Comparison of ENCODE assay signal across 13 cellular contexts in genomic region chr1:87113313-87113712, GRCh38.
DNase-seq lines count a peak whose midpoint lies in the region; ATAC-seq and TF ChIP-seq lines count a peak whose summit lies in the region.
"Had no signal": no experiment of that assay in that cellular context is flagged by ENCODE, and none has a peak within 500 bp of the region (broad histone marks: within the 10 kb centered on the region; RNA-seq: fewer than 3 reads in every experiment).

No MANE protein-coding gene starts in this region.

- no peak for ATAC-seq in GM19395 (IDR thresholded peaks at IDR 0.05; ENCODE audit: unreplicated experiment)
- ATAC-seq: naive thymus-derived CD8-positive, alpha-beta T cell had no signal

- no peaks in the 10 kb centered on the region for H3K27me3 ChIP-seq in MG63

- no peaks in the 10 kb centered on the region for H3K36me3 ChIP-seq in MG63

- DNase-seq in AG09309 (ENCODE audit: low read depth) (peak; percentile 94), MG63 (peak; percentile 90), fibroblast of villous mesenchyme (ENCODE audit: low read depth) (peak; percentile 95), renal cortical epithelial cell (ENCODE audit: low read depth) (peak; percentile 37), NCI-H2081 treated with DMSO at 0.1 percent for 48 hours (lab: John Stamatoyannopoulos, UW) (no peak), amygdala (lab: John Stamatoyannopoulos, UW) (no peak), NCI-H774 (lab: John Stamatoyannopoulos, UW) (no peak)
- DNase-seq: activated CD8-positive, alpha-beta memory T cell treated with anti-CD3 and anti-CD28 coated beads for 24 hours; activated naive CD4-positive, alpha-beta T cell treated with anti-CD3 and anti-CD28 coated beads, Interleukin-2, amount 10 ng/mL, durations not matched to agents 7 days and 5 days; naive thymus-derived CD8-positive, alpha-beta T cell; NCI-H1048 had no signal

- no peak for TF ChIP-seq CTCF in AG09309 (IDR thresholded peaks at IDR 0.05; ENCODE audit: control insufficient read depth, insufficient read depth, low read depth, low read length, missing control alignments)
- no peak for TF ChIP-seq CTCF in fibroblast of villous mesenchyme (IDR thresholded peaks at IDR 0.05; ENCODE audit: insufficient read depth, low read depth, low read length)

- H3K4me3 ChIP-seq in AG09309 (ENCODE audit: control insufficient read depth, low read depth, low read length) (no peak overlapping the region), MG63 (no peak overlapping the region), fibroblast of villous mesenchyme (ENCODE audit: low read depth, low read length) (no peak overlapping the region)
- H3K4me3 ChIP-seq: SK-N-MC had no signal

- no peaks in the 10 kb centered on the region for H3K9me3 ChIP-seq in MG63

Comparison
In these comparisons a context has a peak if more than half of its experiments do, and no peak if none do; other contexts are left out.
1. DNase-seq: peak in AG09309 (single experiment), MG63 (single experiment), fibroblast of villous mesenchyme (single experiment) and renal cortical epithelial cell (single experiment); none in NCI-H2081 treated with DMSO at 0.1 percent for 48 hours (single experiment), amygdala (0 of 56) and NCI-H774 (single experiment).